ENCODE assay signal across 39 cellular contexts in the genomic region with DNA sequence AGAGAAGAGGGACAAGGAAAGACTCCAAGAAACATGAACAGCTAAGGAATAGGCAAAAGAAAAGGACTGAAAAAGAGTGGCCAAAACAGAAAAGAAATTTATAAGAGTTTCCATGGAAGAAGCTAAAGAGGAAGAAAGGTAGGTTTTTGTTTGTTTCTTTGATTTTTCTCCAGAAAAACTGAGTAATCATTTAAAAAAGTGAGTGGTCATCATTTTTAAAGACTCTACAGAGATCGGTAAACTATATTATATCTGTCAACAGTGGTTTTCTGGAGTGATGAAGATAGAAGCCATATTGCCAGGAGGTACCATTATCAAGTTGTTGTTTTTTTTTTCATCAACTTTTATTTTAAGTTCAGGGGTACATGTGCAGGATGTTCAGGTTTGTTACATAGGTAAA.
"Had no signal": no experiment of that assay in that cellular context is flagged by ENCODE, and none has a peak within 500 bp of the region (broad histone marks: within the 10 kb centered on the region; RNA-seq: fewer than 3 reads in every experiment).

No MANE protein-coding gene starts in this region.

- H3K27me3 Mint-ChIP-seq: activated naive CD4-positive, alpha-beta T cell treated with anti-CD3 and anti-CD28 coated beads, Interleukin-2, amount 10 ng/mL, durations not matched to agents 7 days and 5 days; activated naive CD8-positive, alpha-beta T cell; activated naive CD8-positive, alpha-beta T cell treated with anti-CD3 and anti-CD28 coated beads, Interleukin-2, amount 10 ng/mL, durations not matched to agents 7 days and 5 days; activated naive CD8-positive, alpha-beta T cell treated with anti-CD3 and anti-CD28 coated beads, Interleukin-2, amount 50 U/mL, for 24 hours had no signal

- H3K9me3 ChIP-seq: adrenal gland, ascending aorta had no signal

- H3K36me3 Mint-ChIP-seq: activated naive CD4-positive, alpha-beta T cell treated with anti-CD3 and anti-CD28 coated beads, Interleukin-2, amount 10 ng/mL, durations not matched to agents 7 days and 5 days; activated naive CD4-positive, alpha-beta T cell treated with anti-CD3 and anti-CD28 coated beads, Interleukin-2, amount 50 U/mL, for 24 hours; activated naive CD8-positive, alpha-beta T cell treated with anti-CD3 and anti-CD28 coated beads for 36 hours; activated naive CD8-positive, alpha-beta T cell treated with anti-CD3 and anti-CD28 coated beads, Interleukin-2, amount 10 ng/mL, durations not matched to agents 7 days and 5 days had no signal

- ATAC-seq: activated naive CD4-positive, alpha-beta T cell treated with anti-CD3 and anti-CD28 coated beads, Interleukin-2, amount 50 U/mL, for 72 hours; activated naive CD8-positive, alpha-beta T cell treated with anti-CD3 and anti-CD28 coated beads, Interleukin-2, amount 50 U/mL, for 24 hours; activated T-cell treated with anti-CD3 and anti-CD28 coated beads, Interleukin-2, amount 50 U/mL, for 4 hours; activated T-cell treated with anti-CD3 and anti-CD28 coated beads, Interleukin-2, amount 50 U/mL, for 72 hours; activated T-helper 17 cell treated with anti-CD3 and anti-CD28 coated beads, Interleukin-2, amount 50 U/mL, for 72 hours; body of pancreas had no signal

- H3K36me3 ChIP-seq: adrenal gland, ascending aorta, brain microvascular endothelial cell, breast epithelium, cardiac muscle cell had no signal

- H3K9me3 Mint-ChIP-seq: activated T-helper 2 cell treated with anti-CD3 and anti-CD28 coated beads, Interferon-gamma antibody, Interleukin-2, Interleukin-4, amounts not matched to agents 10 μg/mL and 5 μg/mL and 100 μg/mL, durations not matched to agents 14 hours and 24 hours and 36 hours had no signal

- H3K4me1 ChIP-seq: adrenal gland, ascending aorta, body of pancreas, breast epithelium had no signal

- H3K4me3 ChIP-seq: adrenal gland, ascending aorta, body of pancreas, breast epithelium, cardiac muscle cell had no signal

- H3K27ac Mint-ChIP-seq: activated naive CD4-positive, alpha-beta T cell treated with anti-CD3 and anti-CD28 coated beads for 36 hours; activated naive CD4-positive, alpha-beta T cell treated with anti-CD3 and anti-CD28 coated beads, Interleukin-2, amount 10 ng/mL, durations not matched to agents 7 days and 5 days; activated naive CD4-positive, alpha-beta T cell treated with anti-CD3 and anti-CD28 coated beads, Interleukin-2, amount 50 U/mL, for 24 hours; activated naive CD8-positive, alpha-beta T cell; activated naive CD8-positive, alpha-beta T cell treated with anti-CD3 and anti-CD28 coated beads for 36 hours; activated naive CD8-positive, alpha-beta T cell treated with anti-CD3 and anti-CD28 coated beads, Interleukin-2, amount 10 ng/mL, durations not matched to agents 7 days and 5 days; activated naive CD8-positive, alpha-beta T cell treated with anti-CD3 and anti-CD28 coated beads, Interleukin-2, amount 50 U/mL, for 24 hours; activated T-cell treated with anti-CD3 and anti-CD28 coated beads, Interleukin-2, amount 50 U/mL, for 24 hours; activated T-cell treated with anti-CD3 and anti-CD28 coated beads, Interleukin-2, amount 50 U/mL, for 72 hours; activated T-helper 1 cell treated with anti-CD3 and anti-CD28 coated beads, Interleukin-12 subunit alpha, Interleukin-12 subunit beta, Interleukin-2, Interleukin-4 antibody, amounts not matched to agents 30 ng/mL and 10 ng/mL and 1 ng/mL, durations not matched to agents 14 hours and 24 hours and 36 hours; activated T-helper 17 cell treated with anti-CD3 and anti-CD28 coated beads, Interleukin-2, amount 50 U/mL, for 72 hours; activated T-helper 2 cell treated with anti-CD3 and anti-CD28 coated beads, Interferon-gamma antibody, Interleukin-2, Interleukin-4, amounts not matched to agents 10 μg/mL and 5 μg/mL and 100 μg/mL, durations not matched to agents 14 hours and 24 hours and 36 hours; brain had no signal

- H3K4me1 Mint-ChIP-seq: activated naive CD4-positive, alpha-beta T cell treated with anti-CD3 and anti-CD28 coated beads, Interleukin-2, amount 10 ng/mL, durations not matched to agents 7 days and 5 days; activated naive CD4-positive, alpha-beta T cell treated with anti-CD3 and anti-CD28 coated beads, Interleukin-2, amount 50 U/mL, for 24 hours; activated naive CD8-positive, alpha-beta T cell treated with anti-CD3 and anti-CD28 coated beads for 36 hours; activated naive CD8-positive, alpha-beta T cell treated with anti-CD3 and anti-CD28 coated beads, Interleukin-2, amount 10 ng/mL, durations not matched to agents 7 days and 5 days; activated naive CD8-positive, alpha-beta T cell treated with anti-CD3 and anti-CD28 coated beads, Interleukin-2, amount 50 U/mL, for 24 hours; activated T-helper 17 cell treated with anti-CD3 and anti-CD28 coated beads, Interleukin-2, amount 50 U/mL, for 72 hours; brain; central memory CD8-positive, alpha-beta T cell had no signal

- H3K27me3 ChIP-seq: adrenal gland, ascending aorta, body of pancreas, brain microvascular endothelial cell, breast epithelium, cardiac muscle cell had no signal

- H3K27ac ChIP-seq: adrenal gland, ascending aorta, body of pancreas, brain microvascular endothelial cell, breast epithelium, cardiac muscle cell had no signal

- H3K4me3 Mint-ChIP-seq: activated naive CD4-positive, alpha-beta T cell treated with anti-CD3 and anti-CD28 coated beads for 36 hours; activated naive CD4-positive, alpha-beta T cell treated with anti-CD3 and anti-CD28 coated beads, Interleukin-2, amount 10 ng/mL, durations not matched to agents 7 days and 5 days; activated naive CD4-positive, alpha-beta T cell treated with anti-CD3 and anti-CD28 coated beads, Interleukin-2, amount 50 U/mL, for 24 hours; activated naive CD8-positive, alpha-beta T cell; activated naive CD8-positive, alpha-beta T cell treated with anti-CD3 and anti-CD28 coated beads for 36 hours; activated naive CD8-positive, alpha-beta T cell treated with anti-CD3 and anti-CD28 coated beads, Interleukin-2, amount 10 ng/mL, durations not matched to agents 7 days and 5 days; activated naive CD8-positive, alpha-beta T cell treated with anti-CD3 and anti-CD28 coated beads, Interleukin-2, amount 50 U/mL, for 24 hours; activated T-cell treated with anti-CD3 and anti-CD28 coated beads, Interleukin-2, amount 50 U/mL, for 24 hours; activated T-cell treated with anti-CD3 and anti-CD28 coated beads, Interleukin-2, amount 50 U/mL, for 4 hours; activated T-cell treated with anti-CD3 and anti-CD28 coated beads, Interleukin-2, amount 50 U/mL, for 72 hours; activated T-helper 1 cell treated with anti-CD3 and anti-CD28 coated beads, Interleukin-12 subunit alpha, Interleukin-12 subunit beta, Interleukin-2, Interleukin-4 antibody, amounts not matched to agents 30 ng/mL and 10 ng/mL and 1 ng/mL, durations not matched to agents 14 hours and 24 hours and 36 hours; activated T-helper 17 cell treated with anti-CD3 and anti-CD28 coated beads, Interleukin-2, amount 50 U/mL, for 72 hours; brain; central memory CD8-positive, alpha-beta T cell had no signal

- FAIRE-seq: astrocyte, bronchial epithelial cell had no signal

- DNase-seq: activated effector memory CD4-positive, alpha-beta T cell treated with anti-CD3 and anti-CD28 coated beads, Interleukin-2, amount 50 U/mL, for 16 hours; activated effector memory CD4-positive, alpha-beta T cell treated with Interleukin-2 at 50 U/mL for 16 hours; activated gamma-delta T cell; activated gamma-delta T cell treated with Interleukin-2 at 50 U/mL for 16 hours; activated naive CD4-positive, alpha-beta T cell; activated naive CD4-positive, alpha-beta T cell treated with anti-CD3 and anti-CD28 coated beads for 36 hours; activated naive CD4-positive, alpha-beta T cell treated with anti-CD3 and anti-CD28 coated beads, Interleukin-2, amount 10 ng/mL, durations not matched to agents 7 days and 5 days; activated naive CD4-positive, alpha-beta T cell treated with anti-CD3 and anti-CD28 coated beads, Interleukin-2, amount 50 U/mL, for 16 hours; activated naive CD4-positive, alpha-beta T cell treated with Interleukin-2 at 50 U/mL for 16 hours; activated naive CD8-positive, alpha-beta T cell treated with anti-CD3 and anti-CD28 coated beads for 36 hours; activated naive CD8-positive, alpha-beta T cell treated with anti-CD3 and anti-CD28 coated beads, Interleukin-2, amount 10 ng/mL, durations not matched to agents 7 days and 5 days; activated naive CD8-positive, alpha-beta T cell treated with anti-CD3 and anti-CD28 coated beads, Interleukin-2, amount 50 U/mL, for 24 hours; activated T-cell treated with anti-CD3 and anti-CD28 coated beads, Interleukin-2, amount 50 U/mL, for 24 hours; activated T-cell treated with anti-CD3 and anti-CD28 coated beads, Interleukin-2, amount 50 U/mL, for 4 hours; activated T-cell treated with anti-CD3 and anti-CD28 coated beads, Interleukin-2, amount 50 U/mL, for 48 hours; activated T-cell treated with anti-CD3 and anti-CD28 coated beads, Interleukin-2, amount 50 U/mL, for 72 hours; adrenal gland; amniotic stem cell; amygdala; anterior cingulate cortex; aorta; body of pancreas; brain microvascular endothelial cell; caudate nucleus; central memory CD4-positive, alpha-beta T cell; cerebellar nuclear complex had no signal
